ENCODE assay signal across 1 cellular context in the genomic region with DNA sequence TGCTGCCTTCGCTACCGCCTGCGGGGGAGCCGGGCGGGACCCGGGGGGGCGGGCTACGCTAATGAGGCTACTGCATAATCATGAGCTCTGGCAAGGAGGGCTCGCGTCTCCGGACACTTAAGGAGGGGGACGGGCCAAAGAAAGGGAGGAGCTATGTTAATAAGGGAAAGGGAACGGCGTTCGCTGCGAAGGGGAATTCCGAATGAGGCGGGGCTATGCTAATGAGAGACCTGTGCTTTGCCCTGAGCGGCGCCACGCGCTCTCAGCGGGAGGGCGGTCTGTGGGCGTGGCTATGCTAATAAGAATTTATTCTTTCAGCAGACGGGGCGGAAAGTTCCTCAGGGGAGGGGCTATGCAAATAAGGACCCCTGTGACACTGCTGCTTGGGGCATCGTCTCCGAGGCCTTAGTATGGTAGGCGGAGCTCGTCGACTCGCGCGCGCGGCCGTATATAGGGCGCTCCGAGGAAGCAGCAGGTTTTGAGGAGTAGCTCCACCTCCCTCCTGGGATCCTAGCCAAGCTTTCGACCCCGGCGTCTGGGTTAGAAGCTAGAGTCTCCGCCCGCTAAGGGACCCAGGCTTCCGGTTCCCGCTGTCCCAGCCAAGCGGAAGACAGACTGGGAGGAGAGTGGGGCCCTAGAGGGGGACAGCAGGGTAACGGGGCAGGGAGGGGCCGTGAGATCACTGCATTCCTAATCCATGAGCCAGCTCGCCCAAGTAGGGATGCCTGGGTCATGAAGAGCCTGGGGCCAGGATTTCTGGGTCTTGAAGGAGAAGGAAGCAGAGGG.
TF ChIP-seq lines count a peak whose summit lies in the region.

A gene (minus strand): TSS at position 31 of the 786 bp plus-strand sequence. CDS start 45 bp downstream, outside the sequence.

TF ChIP-seq in HepG2, 621 proteins besides CTCF, POLR2A, EP300 and RAD21 (continued from another document and continues in another):
- TF ChIP-seq, protein P1, sequence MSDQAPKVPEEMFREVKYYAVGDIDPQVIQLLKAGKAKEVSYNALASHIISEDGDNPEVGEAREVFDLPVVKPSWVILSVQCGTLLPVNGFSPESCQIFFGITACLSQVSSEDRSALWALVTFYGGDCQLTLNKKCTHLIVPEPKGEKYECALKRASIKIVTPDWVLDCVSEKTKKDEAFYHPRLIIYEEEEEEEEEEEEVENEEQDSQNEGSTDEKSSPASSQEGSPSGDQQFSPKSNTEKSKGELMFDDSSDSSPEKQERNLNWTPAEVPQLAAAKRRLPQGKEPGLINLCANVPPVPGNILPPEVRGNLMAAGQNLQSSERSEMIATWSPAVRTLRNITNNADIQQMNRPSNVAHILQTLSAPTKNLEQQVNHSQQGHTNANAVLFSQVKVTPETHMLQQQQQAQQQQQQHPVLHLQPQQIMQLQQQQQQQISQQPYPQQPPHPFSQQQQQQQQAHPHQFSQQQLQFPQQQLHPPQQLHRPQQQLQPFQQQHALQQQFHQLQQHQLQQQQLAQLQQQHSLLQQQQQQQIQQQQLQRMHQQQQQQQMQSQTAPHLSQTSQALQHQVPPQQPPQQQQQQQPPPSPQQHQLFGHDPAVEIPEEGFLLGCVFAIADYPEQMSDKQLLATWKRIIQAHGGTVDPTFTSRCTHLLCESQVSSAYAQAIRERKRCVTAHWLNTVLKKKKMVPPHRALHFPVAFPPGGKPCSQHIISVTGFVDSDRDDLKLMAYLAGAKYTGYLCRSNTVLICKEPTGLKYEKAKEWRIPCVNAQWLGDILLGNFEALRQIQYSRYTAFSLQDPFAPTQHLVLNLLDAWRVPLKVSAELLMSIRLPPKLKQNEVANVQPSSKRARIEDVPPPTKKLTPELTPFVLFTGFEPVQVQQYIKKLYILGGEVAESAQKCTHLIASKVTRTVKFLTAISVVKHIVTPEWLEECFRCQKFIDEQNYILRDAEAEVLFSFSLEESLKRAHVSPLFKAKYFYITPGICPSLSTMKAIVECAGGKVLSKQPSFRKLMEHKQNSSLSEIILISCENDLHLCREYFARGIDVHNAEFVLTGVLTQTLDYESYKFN (CRISPR knock-in tag; conservative IDR thresholded peaks at IDR 0.05): peak; percentile 93
- TF ChIP-seq, protein P2, sequence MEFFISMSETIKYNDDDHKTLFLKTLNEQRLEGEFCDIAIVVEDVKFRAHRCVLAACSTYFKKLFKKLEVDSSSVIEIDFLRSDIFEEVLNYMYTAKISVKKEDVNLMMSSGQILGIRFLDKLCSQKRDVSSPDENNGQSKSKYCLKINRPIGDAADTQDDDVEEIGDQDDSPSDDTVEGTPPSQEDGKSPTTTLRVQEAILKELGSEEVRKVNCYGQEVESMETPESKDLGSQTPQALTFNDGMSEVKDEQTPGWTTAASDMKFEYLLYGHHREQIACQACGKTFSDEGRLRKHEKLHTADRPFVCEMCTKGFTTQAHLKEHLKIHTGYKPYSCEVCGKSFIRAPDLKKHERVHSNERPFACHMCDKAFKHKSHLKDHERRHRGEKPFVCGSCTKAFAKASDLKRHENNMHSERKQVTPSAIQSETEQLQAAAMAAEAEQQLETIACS (CRISPR knock-in tag; IDR thresholded peaks at IDR 0.05): no peak
- TF ChIP-seq ZNF773 (CRISPR knock-in tag; IDR thresholded peaks at IDR 0.05; ENCODE audit: borderline replicate concordance) (no peak), SP140L (CRISPR knock-in tag; IDR thresholded peaks at IDR 0.05; ENCODE audit: borderline replicate concordance) (0 out of 2 replicates have a peak, but pooled peaks have one; percentile 26), NR3C1 (CRISPR knock-in tag; IDR thresholded peaks at IDR 0.05) (no peak), ZNF331 (CRISPR knock-in tag; IDR thresholded peaks at IDR 0.05) (peak; percentile 60; the same call in 1 of the 2 replicates), HOXA7 (CRISPR knock-in tag; IDR thresholded peaks at IDR 0.05) (no peak), ZNF772 (CRISPR knock-in tag; IDR thresholded peaks at IDR 0.05) (peak; percentile 86), HIVEP1 (CRISPR knock-in tag; IDR thresholded peaks at IDR 0.05) (peak; percentile 79; the same call in 1 of the 2 replicates), HOXA3 (CRISPR knock-in tag; IDR thresholded peaks at IDR 0.05) (peak; percentile 82; the same call in 1 of the 2 replicates), JUN (CRISPR knock-in tag; IDR thresholded peaks at IDR 0.05) (peak; percentile 98; the same call in 1 of the 2 replicates), TBL1XR1 (IDR thresholded peaks at IDR 0.05; ENCODE audit: borderline replicate concordance, low read length, partially characterized antibody) (peak; percentile 30), NR2C2 (CRISPR knock-in tag; IDR thresholded peaks at IDR 0.05; ENCODE audit: borderline replicate concordance) (peak; percentile 85), YEATS2 (CRISPR knock-in tag; IDR thresholded peaks at IDR 0.05; ENCODE audit: borderline replicate concordance) (peak; percentile 63; the same call in 1 of the 2 replicates), KDM1A (CRISPR knock-in tag; IDR thresholded peaks at IDR 0.05) (0 out of 2 replicates have a peak, but pooled peaks have one; percentile 21), ZNF781 (CRISPR knock-in tag; IDR thresholded peaks at IDR 0.05; ENCODE audit: borderline replicate concordance, not compliant biosample characterization) (peak; percentile 28), SETDB1 (CRISPR knock-in tag; IDR thresholded peaks at IDR 0.05; ENCODE audit: borderline replicate concordance) (no peak), ZNF33A (CRISPR knock-in tag; IDR thresholded peaks at IDR 0.05; ENCODE audit: borderline replicate concordance) (no peak), DR1 (CRISPR knock-in tag; IDR thresholded peaks at IDR 0.05) (peak; percentile 95), NONO (IDR thresholded peaks at IDR 0.05) (no peak), NONO (CRISPR knock-in tag; conservative IDR thresholded peaks at IDR 0.05) (peak; percentile 64; the same call in 1 of the 2 replicates), FOSL2 (CRISPR knock-in tag; IDR thresholded peaks at IDR 0.05) (peak; percentile 96), SMAD3 (CRISPR knock-in tag; IDR thresholded peaks at IDR 0.05) (peak; percentile 88; the same call in 1 of the 2 replicates), FOSL1 (CRISPR knock-in tag; IDR thresholded peaks at IDR 0.05; ENCODE audit: borderline replicate concordance) (peak; percentile 64; the same call in 1 of the 2 replicates), HMGA1 (CRISPR knock-in tag; conservative IDR thresholded peaks at IDR 0.05) (no peak), HDAC1 (CRISPR knock-in tag; IDR thresholded peaks at IDR 0.05) (peak; percentile 81; the same call in 1 of the 2 replicates), RARA (CRISPR knock-in tag; IDR thresholded peaks at IDR 0.05) (peak; percentile 76), MIER3 (CRISPR knock-in tag; IDR thresholded peaks at IDR 0.05; ENCODE audit: borderline replicate concordance) (peak; percentile 92; the same call in 1 of the 2 replicates), ZNF883 (CRISPR knock-in tag; IDR thresholded peaks at IDR 0.05; ENCODE audit: not compliant biosample characterization) (peak; percentile 29), SRY (CRISPR knock-in tag; IDR thresholded peaks at IDR 0.05) (no peak), CREM (IDR thresholded peaks at IDR 0.05) (peak; percentile 71), CREM (CRISPR knock-in tag; IDR thresholded peaks at IDR 0.05) (no peak), TCF7L2 (IDR thresholded peaks at IDR 0.05; ENCODE audit: low read depth, low read length) (no peak), ZNF263 (CRISPR knock-in tag; IDR thresholded peaks at IDR 0.05) (no peak), NPAS2 (CRISPR knock-in tag; IDR thresholded peaks at IDR 0.05; ENCODE audit: borderline replicate concordance) (no peak), IKZF4 (CRISPR knock-in tag; IDR thresholded peaks at IDR 0.05; ENCODE audit: borderline replicate concordance, low read depth, not compliant biosample characterization) (peak; percentile 58), FOXA1 (IDR thresholded peaks at IDR 0.05) (no peak), FOXA1 (CRISPR knock-in tag; IDR thresholded peaks at IDR 0.05) (peak; percentile 24; the same call in 1 of the 2 replicates), ZNF605 (CRISPR knock-in tag; IDR thresholded peaks at IDR 0.05) (peak; percentile 73; the same call in 1 of the 2 replicates), ZNF484 (CRISPR knock-in tag; IDR thresholded peaks at IDR 0.05; ENCODE audit: borderline replicate concordance, low read depth) (no peak), ZKSCAN8 (CRISPR knock-in tag; IDR thresholded peaks at IDR 0.05; ENCODE audit: borderline replicate concordance) (peak; percentile 45; the same call in 1 of the 2 replicates), ZNF317 (CRISPR knock-in tag; IDR thresholded peaks at IDR 0.05) (peak; percentile 76), KDM5B (CRISPR knock-in tag; IDR thresholded peaks at IDR 0.05; ENCODE audit: borderline replicate concordance) (peak; percentile 27; the same call in 1 of the 2 replicates)
- TF ChIP-seq, protein P3, sequence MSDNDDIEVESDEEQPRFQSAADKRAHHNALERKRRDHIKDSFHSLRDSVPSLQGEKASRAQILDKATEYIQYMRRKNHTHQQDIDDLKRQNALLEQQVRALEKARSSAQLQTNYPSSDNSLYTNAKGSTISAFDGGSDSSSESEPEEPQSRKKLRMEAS (IDR thresholded peaks at IDR 0.05): peak; percentile 46
- TF ChIP-seq, protein P4, sequence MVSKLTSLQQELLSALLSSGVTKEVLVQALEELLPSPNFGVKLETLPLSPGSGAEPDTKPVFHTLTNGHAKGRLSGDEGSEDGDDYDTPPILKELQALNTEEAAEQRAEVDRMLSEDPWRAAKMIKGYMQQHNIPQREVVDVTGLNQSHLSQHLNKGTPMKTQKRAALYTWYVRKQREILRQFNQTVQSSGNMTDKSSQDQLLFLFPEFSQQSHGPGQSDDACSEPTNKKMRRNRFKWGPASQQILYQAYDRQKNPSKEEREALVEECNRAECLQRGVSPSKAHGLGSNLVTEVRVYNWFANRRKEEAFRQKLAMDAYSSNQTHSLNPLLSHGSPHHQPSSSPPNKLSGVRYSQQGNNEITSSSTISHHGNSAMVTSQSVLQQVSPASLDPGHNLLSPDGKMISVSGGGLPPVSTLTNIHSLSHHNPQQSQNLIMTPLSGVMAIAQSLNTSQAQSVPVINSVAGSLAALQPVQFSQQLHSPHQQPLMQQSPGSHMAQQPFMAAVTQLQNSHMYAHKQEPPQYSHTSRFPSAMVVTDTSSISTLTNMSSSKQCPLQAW (CRISPR knock-in tag; IDR thresholded peaks at IDR 0.05): peak; percentile 90
- TF ChIP-seq, protein P5, sequence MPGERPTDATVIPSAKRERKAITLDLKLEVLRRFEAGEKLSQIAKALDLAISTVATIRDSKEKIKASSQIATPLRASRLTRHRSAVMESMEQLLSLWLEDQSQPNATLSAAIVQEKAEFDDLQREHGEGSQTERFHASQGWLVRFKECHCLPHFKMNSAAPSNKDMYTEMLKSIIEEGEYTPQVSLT (CRISPR knock-in tag; IDR thresholded peaks at IDR 0.05; ENCODE audit: borderline replicate concordance, low read depth): no peak
- TF ChIP-seq, protein P6, sequence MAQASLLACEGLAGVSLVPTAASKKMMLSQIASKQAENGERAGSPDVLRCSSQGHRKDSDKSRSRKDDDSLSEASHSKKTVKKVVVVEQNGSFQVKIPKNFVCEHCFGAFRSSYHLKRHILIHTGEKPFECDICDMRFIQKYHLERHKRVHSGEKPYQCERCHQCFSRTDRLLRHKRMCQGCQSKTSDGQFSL (CRISPR knock-in tag; IDR thresholded peaks at IDR 0.05): no peak
- TF ChIP-seq, protein P7, sequence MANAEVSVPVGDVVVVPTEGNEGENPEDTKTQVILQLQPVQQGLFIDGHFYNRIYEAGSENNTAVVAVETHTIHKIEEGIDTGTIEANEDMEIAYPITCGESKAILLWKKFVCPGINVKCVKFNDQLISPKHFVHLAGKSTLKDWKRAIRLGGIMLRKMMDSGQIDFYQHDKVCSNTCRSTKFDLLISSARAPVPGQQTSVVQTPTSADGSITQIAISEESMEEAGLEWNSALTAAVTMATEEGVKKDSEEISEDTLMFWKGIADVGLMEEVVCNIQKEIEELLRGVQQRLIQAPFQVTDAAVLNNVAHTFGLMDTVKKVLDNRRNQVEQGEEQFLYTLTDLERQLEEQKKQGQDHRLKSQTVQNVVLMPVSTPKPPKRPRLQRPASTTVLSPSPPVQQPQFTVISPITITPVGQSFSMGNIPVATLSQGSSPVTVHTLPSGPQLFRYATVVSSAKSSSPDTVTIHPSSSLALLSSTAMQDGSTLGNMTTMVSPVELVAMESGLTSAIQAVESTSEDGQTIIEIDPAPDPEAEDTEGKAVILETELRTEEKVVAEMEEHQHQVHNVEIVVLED (CRISPR knock-in tag; IDR thresholded peaks at IDR 0.05; ENCODE audit: borderline replicate concordance): peak; percentile 72; the same call in 1 of the 2 replicates
- TF ChIP-seq, protein P8, sequence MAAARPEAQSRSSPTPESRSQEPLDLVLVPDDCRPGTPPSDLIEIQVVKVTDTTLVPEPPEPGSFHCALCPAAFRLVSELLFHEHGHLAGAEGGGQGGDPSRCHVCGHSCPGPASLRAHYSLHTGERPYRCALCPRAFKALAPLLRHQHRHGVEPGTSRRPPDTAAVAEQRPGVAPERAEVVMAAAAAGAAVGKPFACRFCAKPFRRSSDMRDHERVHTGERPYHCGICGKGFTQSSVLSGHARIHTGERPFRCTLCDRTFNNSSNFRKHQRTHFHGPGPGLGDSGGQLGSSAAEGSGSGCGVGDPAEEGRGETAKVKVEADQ (CRISPR knock-in tag; IDR thresholded peaks at IDR 0.05; ENCODE audit: borderline replicate concordance): no peak
- TF ChIP-seq, protein P9, sequence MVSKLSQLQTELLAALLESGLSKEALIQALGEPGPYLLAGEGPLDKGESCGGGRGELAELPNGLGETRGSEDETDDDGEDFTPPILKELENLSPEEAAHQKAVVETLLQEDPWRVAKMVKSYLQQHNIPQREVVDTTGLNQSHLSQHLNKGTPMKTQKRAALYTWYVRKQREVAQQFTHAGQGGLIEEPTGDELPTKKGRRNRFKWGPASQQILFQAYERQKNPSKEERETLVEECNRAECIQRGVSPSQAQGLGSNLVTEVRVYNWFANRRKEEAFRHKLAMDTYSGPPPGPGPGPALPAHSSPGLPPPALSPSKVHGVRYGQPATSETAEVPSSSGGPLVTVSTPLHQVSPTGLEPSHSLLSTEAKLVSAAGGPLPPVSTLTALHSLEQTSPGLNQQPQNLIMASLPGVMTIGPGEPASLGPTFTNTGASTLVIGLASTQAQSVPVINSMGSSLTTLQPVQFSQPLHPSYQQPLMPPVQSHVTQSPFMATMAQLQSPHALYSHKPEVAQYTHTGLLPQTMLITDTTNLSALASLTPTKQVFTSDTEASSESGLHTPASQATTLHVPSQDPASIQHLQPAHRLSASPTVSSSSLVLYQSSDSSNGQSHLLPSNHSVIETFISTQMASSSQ (IDR thresholded peaks at IDR 0.05; ENCODE audit: low read depth): peak; percentile 12; the same call in 1 of the 2 replicates
- TF ChIP-seq, protein P9 (CRISPR knock-in tag; IDR thresholded peaks at IDR 0.05; ENCODE audit: borderline replicate concordance): peak; percentile 75; the same call in 1 of the 2 replicates
